ENCODE assay signal across 8 cellular contexts in the genomic region with DNA sequence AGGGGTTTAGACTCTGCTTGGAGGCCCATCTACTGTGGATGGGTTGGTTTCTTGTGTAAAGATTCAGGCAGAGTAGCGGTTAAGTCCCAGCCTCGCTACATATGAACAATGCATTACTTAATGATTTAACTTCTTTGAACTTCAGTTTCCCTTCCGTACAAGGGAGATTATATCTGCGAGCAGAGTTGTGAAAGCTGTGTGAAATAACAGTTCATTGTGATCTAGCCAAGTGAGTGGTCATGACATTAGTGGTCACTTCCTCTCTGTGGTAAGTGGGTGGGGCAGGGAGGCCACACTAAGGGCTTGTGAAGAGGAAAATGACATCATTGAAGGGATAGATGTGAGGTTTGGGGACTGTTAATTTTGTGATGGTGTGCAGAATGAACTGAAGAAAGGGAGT. TPM values are rescaled to one million over a fixed set of nuclear protein-coding genes. Genes with fewer than 3 reads are reported as not detected.
DNase-seq lines count a peak whose midpoint lies in the region; ATAC-seq and TF ChIP-seq lines count a peak whose summit lies in the region.

No MANE protein-coding gene starts in this region.

- peak; percentile 81 for ATAC-seq in HG02623 (IDR thresholded peaks at IDR 0.05; ENCODE audit: unreplicated experiment)

- peak overlapping the region; percentile 47 for H3K4me2 ChIP-seq in osteoblast (ENCODE audit: insufficient read depth, low read length)

- no peaks in the 10 kb centered on the region for H3K9me3 Mint-ChIP-seq in MCF 10A (ENCODE audit: unreplicated experiment)

- H2AFZ ChIP-seq in osteoblast (ENCODE audit: low read length) = peak overlapping the region; percentile 6

- no peak overlapping the region for H3K4me3 ChIP-seq in osteoblast (ENCODE audit: insufficient read depth, low read length)

- no peaks in the 10 kb centered on the region for H3K36me3 Mint-ChIP-seq in MCF 10A (ENCODE audit: insufficient read depth, unreplicated experiment)

- DNase-seq in NCI-H1694 treated with DMSO at 0.1 percent for 48 hours (lab: John Stamatoyannopoulos, UW) (peak; percentile 2), NCI-H1694 (lab: John Stamatoyannopoulos, UW) (no peak), NOMO-1 (lab: John Stamatoyannopoulos, UW; ENCODE audit: unreplicated experiment in 2 of 2) (peak; percentile 91 to 99), MCF 10A (ENCODE audit: unreplicated experiment) (peak; percentile 84), osteoblast (ENCODE audit: insufficient read length, low spot score, missing footprints) (peak; percentile 75), kidney glomerular epithelial cell (lab: John Stamatoyannopoulos, UW) (no peak), NCI-H1092 (lab: John Stamatoyannopoulos, UW) (no peak)

- CTCF ChIA-PET in MCF 10A (lab: Yijun Ruan, JAX) = no interaction called here

- H3K4me3 Mint-ChIP-seq in MCF 10A (ENCODE audit: unreplicated experiment) = no peak overlapping the region

- peaks cover 13% of the 10 kb centered on the region for H3K4me1 Mint-ChIP-seq in MCF 10A (ENCODE audit: insufficient read depth, unreplicated experiment)

- no peaks in the 10 kb centered on the region for H4K20me1 ChIP-seq in osteoblast (ENCODE audit: insufficient read depth, low read length)

- no TSS peak for BruUV-seq in MCF 10A (replicated peaks; lab: Mats Ljungman, UMichigan)

- POLR2A ChIA-PET in MCF 10A (lab: Yijun Ruan, JAX) = interaction anchor here (1.0 to 1.3 kb wide), 2 partner anchors 24 to 27 kb away, joined by 3 read pairs; no protein-coding TSS in a partner anchor

- peaks cover 9% of the 10 kb centered on the region for H3K4me1 ChIP-seq in osteoblast (ENCODE audit: insufficient read depth, low read length)

- no peak overlapping the region for H3K27ac ChIP-seq in osteoblast (ENCODE audit: low read depth, low read length)

- no peak for TF ChIP-seq CTCF in MCF 10A (IDR thresholded peaks at IDR 0.05; ENCODE audit: unreplicated experiment)
- TF ChIP-seq CTCF in osteoblast (IDR thresholded peaks at IDR 0.05; ENCODE audit: extremely low read depth, low read depth, low read length) = no peak

- no peak overlapping the region for H3K27ac Mint-ChIP-seq in MCF 10A (ENCODE audit: low read depth, unreplicated experiment)

- H3K27me3 Mint-ChIP-seq in MCF 10A (ENCODE audit: insufficient read depth, unreplicated experiment) = no peaks in the 10 kb centered on the region

- no peaks in the 10 kb centered on the region for H3K9me3 ChIP-seq in osteoblast (ENCODE audit: low read depth, low read length)

- H3K79me2 ChIP-seq in osteoblast (ENCODE audit: insufficient read depth, low read length) = no peaks in the 10 kb centered on the region

- H3K27me3 ChIP-seq in osteoblast (ENCODE audit: insufficient read depth, low read length) = no peaks in the 10 kb centered on the region

- H3K36me3 ChIP-seq in osteoblast (ENCODE audit: insufficient read depth, low read length) = no peaks in the 10 kb centered on the region

- intact Hi-C loops in MCF 10A (cut with micrococcal nuclease) = no loop called here

RNA-seq across cellular contexts. Expression of a gene that starts 14.1 kb away (rescaled TPM):
- total RNA-seq in MCF 10A (2022) (65.3 and 81.9 TPM in 2 replicates), osteoblast (36.5 and 41.6 TPM in 2 replicates)

Comparison
In these comparisons a context has a peak if more than half of its experiments do, and no peak if none do; other contexts are left out.
1. DNase-seq: peak in NCI-H1694 treated with DMSO at 0.1 percent for 48 hours (single experiment), NOMO-1 (2 of 2), MCF 10A (single experiment) and osteoblast (single experiment); none in NCI-H1694 (single experiment), kidney glomerular epithelial cell (single experiment) and NCI-H1092 (single experiment).